Comparison of ENCODE assay signal across 22 cellular contexts in the genomic region with DNA sequence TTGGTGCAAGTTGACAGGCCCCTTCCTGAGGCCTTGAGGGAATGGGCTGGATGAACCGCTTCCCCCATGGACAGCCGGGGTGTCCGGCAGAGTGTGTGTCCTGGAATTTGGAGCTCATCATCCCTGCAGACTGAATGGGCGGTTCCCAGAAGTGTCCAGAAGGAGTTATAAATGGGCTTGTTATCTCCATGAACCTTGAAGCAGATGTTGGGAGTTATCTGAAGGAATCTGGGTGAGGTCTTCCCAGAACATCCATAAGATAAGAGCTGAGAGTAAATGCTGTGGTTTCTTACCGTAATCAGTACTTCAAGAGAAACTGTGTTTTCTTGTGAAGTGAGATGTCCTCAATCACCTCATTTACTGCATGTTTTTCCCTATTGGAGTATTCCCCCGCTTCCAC. TPM values are rescaled to one million over a fixed set of nuclear protein-coding genes. Genes with fewer than 3 reads are reported as not detected.
A peak's percentile ranks its signal among the peaks of the same experiment; 100 is the strongest.
DNase-seq lines count a peak whose midpoint lies in the region; ATAC-seq, FAIRE-seq and TF ChIP-seq lines count a peak whose summit lies in the region.
"Had no signal": no experiment of that assay in that cellular context is flagged by ENCODE, and none has a peak within 500 bp of the region (broad histone marks: within the 10 kb centered on the region; RNA-seq: fewer than 3 reads in every experiment).

No MANE protein-coding gene starts in this region.

- intact Hi-C loops in left cardiac atrium (cut with DNase I) = no loop called here
- intact Hi-C loops in heart left ventricle (cut with DNase I) = no loop called here
- intact Hi-C loops in CD14-positive monocyte (cut with micrococcal nuclease) = no loop called here

- H3K4me1 Mint-ChIP-seq in astrocyte (ENCODE audit: low read depth, unreplicated experiment) (no peaks in the 10 kb centered on the region), mesothelial cell of epicardium (peaks cover 25% of the 10 kb centered on the region), CD14-positive monocyte (no peaks in the 10 kb centered on the region)
- H3K4me1 Mint-ChIP-seq: B cell; CD8-positive, alpha-beta memory T cell; GM23338; H9 had no signal

- H3K4me3 ChIP-seq in heart left ventricle (no peak overlapping the region), astrocyte (ENCODE audit: insufficient read depth, low read depth, low read length) (no peak overlapping the region), smooth muscle cell (no peak overlapping the region)
- H3K4me3 ChIP-seq: GM23338, SJSA1 had no signal

- H3K9me3 ChIP-seq in heart left ventricle (peaks cover 0 to 6% (median 0%) of the 10 kb centered on the region in 12 donors), astrocyte (ENCODE audit: insufficient read depth, low read depth, low read length) (no peaks in the 10 kb centered on the region), smooth muscle cell (replicated peaks; ENCODE audit: low read depth) (no peaks in the 10 kb centered on the region)
- H3K9me3 ChIP-seq: SJSA1 had no signal

- no peaks in the 10 kb centered on the region for H3F3A ChIP-seq in smooth muscle cell (ENCODE audit: low read depth)

- H3K4me1 ChIP-seq in heart left ventricle (no peaks in the 10 kb centered on the region), astrocyte (ENCODE audit: insufficient read depth, low read length) (no peaks in the 10 kb centered on the region), smooth muscle cell (ENCODE audit: low read depth) (no peaks in the 10 kb centered on the region)
- H3K4me1 ChIP-seq: SJSA1 had no signal

- H2AFZ ChIP-seq in astrocyte (ENCODE audit: low read depth, low read length) (no peak overlapping the region), smooth muscle cell (ENCODE audit: low read depth) (no peak overlapping the region)
- H2AFZ ChIP-seq: GM23338 had no signal

- H3K4me3 Mint-ChIP-seq in astrocyte (ENCODE audit: unreplicated experiment) = no peak overlapping the region
- no peak overlapping the region for H3K4me3 Mint-ChIP-seq in mesothelial cell of epicardium
- H3K4me3 Mint-ChIP-seq in CD14-positive monocyte = no peak overlapping the region
- H3K4me3 Mint-ChIP-seq: B cell, GM23338, H9 had no signal

- no peak for TF ChIP-seq POLR2A in heart left ventricle (IDR thresholded peaks at IDR 0.05)

- peaks cover 0 to 24% (median 2%) of the 10 kb centered on the region in 9 donors for H3K27me3 ChIP-seq in heart left ventricle
- peaks cover 37% of the 10 kb centered on the region for H3K27me3 ChIP-seq in astrocyte (ENCODE audit: insufficient read depth, low read length)
- no peaks in the 10 kb centered on the region for H3K27me3 ChIP-seq in smooth muscle cell (ENCODE audit: low read depth)

- no peaks in the 10 kb centered on the region for H4K20me1 ChIP-seq in astrocyte (ENCODE audit: insufficient read depth, low read length)
- no peaks in the 10 kb centered on the region for H4K20me1 ChIP-seq in smooth muscle cell (ENCODE audit: low read depth)

- no peak overlapping the region for H3K27ac ChIP-seq in heart left ventricle
- no peak overlapping the region for H3K27ac ChIP-seq in astrocyte (ENCODE audit: low read depth, low read length)
- H3K27ac ChIP-seq in smooth muscle cell (ENCODE audit: low read depth) = no peak overlapping the region
- H3K27ac ChIP-seq: 22Rv1, C4-2B, KMS-11, SJSA1 had no signal

- FAIRE-seq in astrocyte (lab: Jason Lieb, UNC) = no peak
- FAIRE-seq: D721Med had no signal

- no peak for TF ChIP-seq CTCF in heart left ventricle (IDR thresholded peaks at IDR 0.05)
- no peak for TF ChIP-seq CTCF in astrocyte (IDR thresholded peaks at IDR 0.05; ENCODE audit: insufficient read depth, low read depth, low read length)
- TF ChIP-seq CTCF in mesothelial cell of epicardium (IDR thresholded peaks at IDR 0.05; ENCODE audit: unreplicated experiment) = no peak
- TF ChIP-seq CTCF in CD14-positive monocyte (IDR thresholded peaks at IDR 0.05) = no peak
- TF ChIP-seq CTCF in smooth muscle cell (IDR thresholded peaks at IDR 0.05; ENCODE audit: borderline replicate concordance, insufficient read depth, poor library complexity, severe bottlenecking) = no peak

- 65 to 75% (median 69%) methylated on average over 6 of the region's 6 CpGs for WGBS in heart left ventricle, 4 donors
- 67% methylated on average over 6 of the region's 6 CpGs for WGBS in smooth muscle cell (ENCODE audit: low lambda C conversion rate)

- H3K27me3 Mint-ChIP-seq in astrocyte (ENCODE audit: low read depth, unreplicated experiment) (peaks cover 37% of the 10 kb centered on the region), mesothelial cell of epicardium (ENCODE audit: low read depth) (peaks cover 49% of the 10 kb centered on the region), CD14-positive monocyte (ENCODE audit: low read depth in 3 of 3) (peaks cover 3 to 24% (median 14%) of the 10 kb centered on the region in 3 donors)

- H3K36me3 Mint-ChIP-seq in astrocyte (ENCODE audit: low read depth, unreplicated experiment) (peaks cover 2% of the 10 kb centered on the region), mesothelial cell of epicardium (peaks cover 3% of the 10 kb centered on the region), CD14-positive monocyte (no peaks in the 10 kb centered on the region)

- ATAC-seq in left cardiac atrium (peak; percentile 41 to 85), heart left ventricle (no peak)
- ATAC-seq: GM23338 had no signal

- no peak overlapping the region for H3K9ac ChIP-seq in astrocyte (ENCODE audit: low read length)
- no peak overlapping the region for H3K9ac ChIP-seq in smooth muscle cell (ENCODE audit: low read depth)
- H3K9ac ChIP-seq: KMS-11 had no signal

- no peak overlapping the region for H3K27ac Mint-ChIP-seq in astrocyte (ENCODE audit: unreplicated experiment)
- H3K27ac Mint-ChIP-seq in mesothelial cell of epicardium = peak overlapping the region; percentile 56
- peak overlapping the region in 1 of 7 donors; percentile 73 for H3K27ac Mint-ChIP-seq in CD14-positive monocyte
- H3K27ac Mint-ChIP-seq: B cell; CD8-positive, alpha-beta memory T cell; GM23338; H9 had no signal

- DNase-seq in left cardiac atrium = no peak
- no peak for DNase-seq in heart left ventricle
- peak; percentile 18 for DNase-seq in astrocyte (ENCODE audit: low read depth)
- no peak for DNase-seq in mesothelial cell of epicardium (ENCODE audit: low spot score in 2 of 2, unreplicated experiment in 2 of 2)
- no peak for DNase-seq in CD14-positive monocyte (ENCODE audit: low spot score)
- no peak for DNase-seq in smooth muscle cell (lab: John Stamatoyannopoulos, UW; ENCODE audit: unreplicated experiment)
- DNase-seq in COLO829 (ENCODE audit: low spot score) = no peak
- DNase-seq: CD8-positive, alpha-beta memory T cell; H9; IMR-90; MM.1S; NCI-H2029; NCI-H526 treated with DMSO at 0.1 percent for 48 hours; Right ventricle myocardium superior; RPMI8226 had no signal

- H3K36me3 ChIP-seq in heart left ventricle = no peaks in the 10 kb centered on the region
- H3K36me3 ChIP-seq in astrocyte (ENCODE audit: insufficient read depth, low read length) = no peaks in the 10 kb centered on the region
- no peaks in the 10 kb centered on the region for H3K36me3 ChIP-seq in smooth muscle cell (ENCODE audit: low read depth)
- H3K36me3 ChIP-seq: SJSA1 had no signal

- H3K9me3 Mint-ChIP-seq in astrocyte (ENCODE audit: unreplicated experiment) = no peaks in the 10 kb centered on the region
- peaks cover 12% of the 10 kb centered on the region for H3K9me3 Mint-ChIP-seq in mesothelial cell of epicardium
- peaks cover 2 to 13% (median 9%) of the 10 kb centered on the region in 7 donors for H3K9me3 Mint-ChIP-seq in CD14-positive monocyte

- no peak overlapping the region for H3K4me2 ChIP-seq in astrocyte (ENCODE audit: low read length)
- no peak overlapping the region for H3K4me2 ChIP-seq in smooth muscle cell
- H3K4me2 ChIP-seq: GM23338, KMS-11 had no signal

- no peaks in the 10 kb centered on the region for H3K79me2 ChIP-seq in astrocyte (ENCODE audit: insufficient read depth, low read length)
- H3K79me2 ChIP-seq in smooth muscle cell (ENCODE audit: low read depth) = no peaks in the 10 kb centered on the region

RNA-seq across cellular contexts. Expression of a gene that starts 21.1 kb away (rescaled TPM):
- total RNA-seq in left cardiac atrium (1 to 10 TPM; 2.8 to 6.2 TPM), heart left ventricle (1 to 10 TPM in 6 of 9 donors, under 1 TPM in 3; 0.35 to 5.5 (median 1.4) TPM), astrocyte (0.98 and 1.9 TPM in 2 replicates), mesothelial cell of epicardium (1.1 to 2.2 TPM (median 1.2 TPM) in 3 replicates), smooth muscle cell (1.1 and 8.7 TPM in 2 replicates)
- polyA plus RNA-seq in heart left ventricle (under 1 TPM; 0.82 to 0.84 TPM), CD14-positive monocyte (10 to 100 TPM; 20.2 to 23.9 TPM), smooth muscle cell (0.75 and 3.7 TPM in 2 replicates)
- total RNA-seq: H9 had no signal

Comparison
In these comparisons a context has a peak if more than half of its experiments do, and no peak if none do; other contexts are left out.
1. ATAC-seq: peak in left cardiac atrium (2 of 2); none in heart left ventricle (0 of 4).